Comparison of ENCODE assay signal across 12 cellular contexts in genomic region chr3:59469948-59470723, GRCh38.
DNase-seq lines count a peak whose midpoint lies in the region; ATAC-seq and TF ChIP-seq lines count a peak whose summit lies in the region.
"Had no signal": no experiment of that assay in that cellular context is flagged by ENCODE, and none has a peak within 500 bp of the region (broad histone marks: within the 10 kb centered on the region; RNA-seq: fewer than 3 reads in every experiment).

No MANE protein-coding gene starts in this region.

- H3K4me3 Mint-ChIP-seq in activated CD8-positive, alpha-beta T cell treated with anti-CD3 and anti-CD28 coated beads for 36 hours: no peak overlapping the region
- H3K4me3 Mint-ChIP-seq in activated CD8-positive, alpha-beta T cell treated with anti-CD3 and anti-CD28 coated beads, Interleukin-2, amount 10 ng/mL, durations not matched to agents 7 days and 5 days: no peak overlapping the region
- H3K4me3 Mint-ChIP-seq in natural killer cell treated with Interleukin-12 subunit alpha and Interleukin-12 subunit beta and Interleukin-15 and Interleukin-18, amount 100 ng/mL, for 72 hours: peak overlapping the region; percentile 53

- no peak for TF ChIP-seq POLR2A in esophagus muscularis mucosa (IDR thresholded peaks at IDR 0.05; ENCODE audit: low read depth)

- no peak for TF ChIP-seq CTCF in activated CD8-positive, alpha-beta T cell treated with anti-CD3 and anti-CD28 coated beads for 36 hours (IDR thresholded peaks at IDR 0.05)
- TF ChIP-seq CTCF in esophagus muscularis mucosa (IDR thresholded peaks at IDR 0.05): no peak

- peak; percentile 33 for DNase-seq in activated CD8-positive, alpha-beta T cell treated with anti-CD3 and anti-CD28 coated beads for 36 hours
- no peak for DNase-seq in activated CD8-positive, alpha-beta T cell treated with anti-CD3 and anti-CD28 coated beads, Interleukin-2, amount 10 ng/mL, durations not matched to agents 7 days and 5 days
- DNase-seq in MG63 (peak; percentile 18), astrocyte of the hippocampus (ENCODE audit: low read depth, low spot score) (peak; percentile 11), esophagus muscularis mucosa (ENCODE audit: extremely low spot score) (no peak), NCI-H1417 (lab: John Stamatoyannopoulos, UW) (no peak), NCI-H748 treated with DMSO at 0.1 percent for 48 hours (lab: John Stamatoyannopoulos, UW) (no peak)
- DNase-seq in natural killer cell treated with Interleukin-12 subunit alpha and Interleukin-12 subunit beta and Interleukin-15 and Interleukin-18, amount 100 ng/mL, for 72 hours (ENCODE audit: low spot score): no peak
- DNase-seq: DND-41, mucosa of descending colon, SHP77, thyroid gland had no signal

- WGBS in esophagus muscularis mucosa: 91% methylated on average over 2 of the region's 2 CpGs

- H3K27ac Mint-ChIP-seq in activated CD8-positive, alpha-beta T cell treated with anti-CD3 and anti-CD28 coated beads for 36 hours: peak overlapping the region; percentile 11
- no peak overlapping the region for H3K27ac Mint-ChIP-seq in activated CD8-positive, alpha-beta T cell treated with anti-CD3 and anti-CD28 coated beads, Interleukin-2, amount 10 ng/mL, durations not matched to agents 7 days and 5 days
- H3K27ac Mint-ChIP-seq in natural killer cell treated with Interleukin-12 subunit alpha and Interleukin-12 subunit beta and Interleukin-15 and Interleukin-18, amount 100 ng/mL, for 72 hours: peak overlapping the region in 1 of 2 donors; percentile 27

- POLR2A ChIA-PET in activated CD8-positive, alpha-beta T cell treated with anti-CD3 and anti-CD28 coated beads for 36 hours (lab: Charles Lee): interaction anchor here (0.6 to 1.1 kb wide), 2 partner anchors 13 to 171 kb away, joined by 3 to 5 read pairs; no protein-coding TSS in a partner anchor
- POLR2A ChIA-PET in activated CD8-positive, alpha-beta T cell treated with anti-CD3 and anti-CD28 coated beads, Interleukin-2, amount 10 ng/mL, durations not matched to agents 7 days and 5 days (lab: Charles Lee): no interaction called here

- H3K9me3 ChIP-seq in MG63: peaks cover 2% of the 10 kb centered on the region; the same call in 1 of the 2 replicates
- H3K9me3 ChIP-seq in esophagus muscularis mucosa: peaks cover 0 to 4% (median 0%) of the 10 kb centered on the region in 4 donors
- H3K9me3 ChIP-seq: mucosa of descending colon, thyroid gland had no signal

- no peak overlapping the region for H3K4me3 ChIP-seq in MG63
- H3K4me3 ChIP-seq in esophagus muscularis mucosa: no peak overlapping the region
- H3K4me3 ChIP-seq: mucosa of descending colon, thyroid gland had no signal

- no peaks in the 10 kb centered on the region for H3K4me1 ChIP-seq in esophagus muscularis mucosa
- H3K4me1 ChIP-seq: thyroid gland had no signal

- peaks cover 6% of the 10 kb centered on the region for H3K36me3 Mint-ChIP-seq in activated CD8-positive, alpha-beta T cell treated with anti-CD3 and anti-CD28 coated beads for 36 hours (ENCODE audit: low read depth)
- H3K36me3 Mint-ChIP-seq in activated CD8-positive, alpha-beta T cell treated with anti-CD3 and anti-CD28 coated beads, Interleukin-2, amount 10 ng/mL, durations not matched to agents 7 days and 5 days (ENCODE audit: low read depth): peaks cover 16% of the 10 kb centered on the region
- H3K36me3 Mint-ChIP-seq in natural killer cell treated with Interleukin-12 subunit alpha and Interleukin-12 subunit beta and Interleukin-15 and Interleukin-18, amount 100 ng/mL, for 72 hours: peaks cover 10% of the 10 kb centered on the region

- CTCF ChIA-PET in activated CD8-positive, alpha-beta T cell treated with anti-CD3 and anti-CD28 coated beads for 36 hours (lab: Charles Lee): interaction anchor here (1.1 kb wide), 1 partner anchor 32 kb away, joined by 3 read pairs; no protein-coding TSS in a partner anchor
- CTCF ChIA-PET in activated CD8-positive, alpha-beta T cell treated with anti-CD3 and anti-CD28 coated beads, Interleukin-2, amount 10 ng/mL, durations not matched to agents 7 days and 5 days (lab: Charles Lee): interaction anchor here (0.8 kb wide), 1 partner anchor 156 kb away, joined by 3 read pairs; no protein-coding TSS in a partner anchor

- H3K36me3 ChIP-seq in MG63 (no peaks in the 10 kb centered on the region), esophagus muscularis mucosa (no peaks in the 10 kb centered on the region)
- H3K36me3 ChIP-seq: thyroid gland had no signal

- TF ChIP-seq EP300 in esophagus muscularis mucosa (IDR thresholded peaks at IDR 0.05): no peak

- H3K27ac ChIP-seq in esophagus muscularis mucosa (replicated peaks in 1 of 4): no peak overlapping the region
- H3K27ac ChIP-seq: thyroid gland had no signal

- intact Hi-C loops in activated CD8-positive, alpha-beta T cell treated with anti-CD3 and anti-CD28 coated beads for 36 hours (cut with micrococcal nuclease): no loop called here
- intact Hi-C loops in esophagus muscularis mucosa (cut with DNase I): no loop called here

- H3K27me3 ChIP-seq in MG63: no peaks in the 10 kb centered on the region
- H3K27me3 ChIP-seq in esophagus muscularis mucosa: no peaks in the 10 kb centered on the region
- H3K27me3 ChIP-seq: thyroid gland had no signal

- H3K4me1 Mint-ChIP-seq in activated CD8-positive, alpha-beta T cell treated with anti-CD3 and anti-CD28 coated beads for 36 hours (ENCODE audit: low read depth): peaks cover 23% of the 10 kb centered on the region
- H3K4me1 Mint-ChIP-seq in activated CD8-positive, alpha-beta T cell treated with anti-CD3 and anti-CD28 coated beads, Interleukin-2, amount 10 ng/mL, durations not matched to agents 7 days and 5 days (ENCODE audit: low read depth): peaks cover 20% of the 10 kb centered on the region
- peaks cover 15 to 19% of the 10 kb centered on the region in 2 donors for H3K4me1 Mint-ChIP-seq in natural killer cell treated with Interleukin-12 subunit alpha and Interleukin-12 subunit beta and Interleukin-15 and Interleukin-18, amount 100 ng/mL, for 72 hours (ENCODE audit: low read depth in 2 of 2)

- peak; percentile 53 for ATAC-seq in activated CD8-positive, alpha-beta T cell treated with anti-CD3 and anti-CD28 coated beads for 36 hours
- ATAC-seq in activated CD8-positive, alpha-beta T cell treated with anti-CD3 and anti-CD28 coated beads, Interleukin-2, amount 10 ng/mL, durations not matched to agents 7 days and 5 days: no peak
- ATAC-seq in natural killer cell treated with Interleukin-12 subunit alpha and Interleukin-12 subunit beta and Interleukin-15 and Interleukin-18, amount 100 ng/mL, for 72 hours: peak in 1 of 2 donors; percentile 75
- ATAC-seq: mucosa of descending colon had no signal

- H3K27me3 Mint-ChIP-seq in activated CD8-positive, alpha-beta T cell treated with anti-CD3 and anti-CD28 coated beads for 36 hours: no peaks in the 10 kb centered on the region
- no peaks in the 10 kb centered on the region for H3K27me3 Mint-ChIP-seq in activated CD8-positive, alpha-beta T cell treated with anti-CD3 and anti-CD28 coated beads, Interleukin-2, amount 10 ng/mL, durations not matched to agents 7 days and 5 days (ENCODE audit: low read depth)
- peaks cover 0 to 3% of the 10 kb centered on the region in 2 donors for H3K27me3 Mint-ChIP-seq in natural killer cell treated with Interleukin-12 subunit alpha and Interleukin-12 subunit beta and Interleukin-15 and Interleukin-18, amount 100 ng/mL, for 72 hours

- peaks cover 5% of the 10 kb centered on the region for H3K9me3 Mint-ChIP-seq in activated CD8-positive, alpha-beta T cell treated with anti-CD3 and anti-CD28 coated beads for 36 hours
- peaks cover 14% of the 10 kb centered on the region for H3K9me3 Mint-ChIP-seq in activated CD8-positive, alpha-beta T cell treated with anti-CD3 and anti-CD28 coated beads, Interleukin-2, amount 10 ng/mL, durations not matched to agents 7 days and 5 days (ENCODE audit: insufficient read depth)
- H3K9me3 Mint-ChIP-seq in natural killer cell treated with Interleukin-12 subunit alpha and Interleukin-12 subunit beta and Interleukin-15 and Interleukin-18, amount 100 ng/mL, for 72 hours: no peaks in the 10 kb centered on the region

Comparison
In these comparisons a context has a peak if more than half of its experiments do, and no peak if none do; other contexts are left out.
1. DNase-seq: peak in activated CD8-positive, alpha-beta T cell treated with anti-CD3 and anti-CD28 coated beads for 36 hours (single experiment), MG63 (single experiment) and astrocyte of the hippocampus (single experiment); none in activated CD8-positive, alpha-beta T cell treated with anti-CD3 and anti-CD28 coated beads, Interleukin-2, amount 10 ng/mL, durations not matched to agents 7 days and 5 days (single experiment), natural killer cell treated with Interleukin-12 subunit alpha and Interleukin-12 subunit beta and Interleukin-15 and Interleukin-18, amount 100 ng/mL, for 72 hours (single experiment), esophagus muscularis mucosa (single experiment), NCI-H1417 (0 of 3) and NCI-H748 treated with DMSO at 0.1 percent for 48 hours (single experiment).